9 cellular contexts compared by ENCODE assay signal in the genomic region with DNA sequence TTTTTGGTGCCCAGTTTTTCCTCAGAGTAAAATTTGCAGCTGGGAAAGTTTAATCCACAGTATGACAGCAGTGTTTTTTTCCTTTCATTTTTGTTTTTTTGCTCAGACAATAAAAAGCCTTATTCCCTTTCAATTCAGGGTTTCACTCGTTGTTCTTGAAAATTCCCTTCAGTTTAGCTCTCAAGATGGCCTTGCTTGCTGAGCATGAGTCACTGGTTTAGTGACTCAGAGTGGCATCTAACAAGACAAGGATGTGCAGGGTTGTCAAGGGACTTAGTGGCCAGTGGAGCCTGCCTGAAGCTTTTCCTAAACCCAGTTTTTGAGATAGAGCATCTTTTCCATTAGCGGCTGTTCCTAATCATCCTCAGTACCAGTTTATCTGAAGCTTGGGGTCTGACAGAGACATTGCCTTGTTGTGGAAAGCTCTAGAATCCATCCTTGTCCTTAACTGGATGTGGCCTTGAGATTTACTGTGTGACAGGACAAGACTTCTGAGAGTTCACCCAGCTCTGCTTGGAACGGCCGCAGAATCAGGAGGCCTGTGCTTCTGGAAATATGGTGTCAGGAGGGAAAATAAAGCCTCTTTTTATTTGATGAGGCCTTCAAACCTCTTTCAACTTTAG. TPM values are rescaled to one million over a fixed set of nuclear protein-coding genes. Genes with fewer than 3 reads are reported as not detected.
DNase-seq lines count a peak whose midpoint lies in the region; ATAC-seq, FAIRE-seq and TF ChIP-seq lines count a peak whose summit lies in the region.
"Had no signal": no experiment of that assay in that cellular context is flagged by ENCODE, and none has a peak within 500 bp of the region (broad histone marks: within the 10 kb centered on the region; RNA-seq: fewer than 3 reads in every experiment).

No MANE protein-coding gene starts in this region.

- no peak overlapping the region for H2BK120ac ChIP-seq in mesendoderm (ENCODE audit: low read depth, low read length)

- DNase-seq in adipocyte (ENCODE audit: low read depth) (peak; percentile 79), mesendoderm (peak; percentile 81), kidney (no peak), NCI-H2107 treated with DMSO at 0.1 percent for 48 hours (lab: John Stamatoyannopoulos, UW; ENCODE audit: unreplicated experiment) (no peak), NCI-H2171 (lab: John Stamatoyannopoulos, UW) (no peak)

- H3K18ac ChIP-seq in mesendoderm (ENCODE audit: low read length): no peak overlapping the region

- peak overlapping the region; percentile 2 for H3K9ac ChIP-seq in adipocyte (ENCODE audit: low read length)
- no peak overlapping the region for H3K9ac ChIP-seq in mesendoderm (ENCODE audit: low read length)
- H3K9ac ChIP-seq in kidney (ENCODE audit: low read length in 2 of 2): no peak overlapping the region

- no peak overlapping the region for H3K23ac ChIP-seq in mesendoderm (ENCODE audit: low read length)

- no peaks in the 10 kb centered on the region for H3K36me3 ChIP-seq in adipocyte (ENCODE audit: control insufficient read depth, insufficient read depth, low read length, severe bottlenecking)
- no peaks in the 10 kb centered on the region for H3K36me3 ChIP-seq in mesendoderm (ENCODE audit: control insufficient read depth, insufficient read depth, low read length)
- H3K36me3 ChIP-seq in kidney (ENCODE audit: control insufficient read depth in 1 of 2, insufficient read depth in 2 of 2, low read length in 2 of 2): no peaks in the 10 kb centered on the region

- no peak overlapping the region for H3K4me2 ChIP-seq in mesendoderm (ENCODE audit: low read length)

- no peak overlapping the region for H3K27ac ChIP-seq in mesendoderm (ENCODE audit: low read depth, low read length)
- H3K27ac ChIP-seq in kidney (ENCODE audit: low read depth in 2 of 2, low read length in 2 of 2): no peak overlapping the region

- ATAC-seq in GM18505 (IDR thresholded peaks at IDR 0.05; ENCODE audit: unreplicated experiment) (peak; percentile 56), HG02884 (IDR thresholded peaks at IDR 0.05; ENCODE audit: unreplicated experiment) (peak; percentile 43), GM21360 (IDR thresholded peaks at IDR 0.05; ENCODE audit: unreplicated experiment) (no peak)

- TF ChIP-seq POLR2A in GM18505 (IDR thresholded peaks at IDR 0.05; ENCODE audit: borderline replicate concordance, extremely low read depth, insufficient read depth, insufficient read length): no peak

- no peak overlapping the region for H4K5ac ChIP-seq in mesendoderm (ENCODE audit: low read length)

- H3K79me1 ChIP-seq in mesendoderm (ENCODE audit: low read length): peaks cover 2% of the 10 kb centered on the region

- no CpG with 5 or more reads among the region's 4 CpGs for WGBS in mesendoderm (ENCODE audit: extremely low coverage, insufficient coverage, low lambda C conversion rate)

- peaks cover 12% of the 10 kb centered on the region for H3K4me1 ChIP-seq in adipocyte (ENCODE audit: control insufficient read depth, insufficient read depth, low read length)
- peaks cover 6% of the 10 kb centered on the region for H3K4me1 ChIP-seq in mesendoderm (ENCODE audit: control insufficient read depth, low read depth, low read length)
- no peaks in the 10 kb centered on the region for H3K4me1 ChIP-seq in kidney (ENCODE audit: control insufficient read depth in 1 of 2, insufficient read depth in 1 of 2, low read depth in 1 of 2, low read length in 2 of 2)

- no peak overlapping the region for H2BK5ac ChIP-seq in mesendoderm (ENCODE audit: low read length)

- no peak for TF ChIP-seq CTCF in kidney (IDR thresholded peaks at IDR 0.05; ENCODE audit: borderline replicate concordance, extremely low read depth, insufficient read depth)

- H3K4me3 ChIP-seq in adipocyte (ENCODE audit: low read length) (no peak overlapping the region), mesendoderm (ENCODE audit: low read length) (no peak overlapping the region), kidney (ENCODE audit: low read length in 2 of 2) (no peak overlapping the region)

- H3K9me3 ChIP-seq in adipocyte (ENCODE audit: control insufficient read depth, low read length) (no peaks in the 10 kb centered on the region), kidney (ENCODE audit: control insufficient read depth in 1 of 2, low read length in 2 of 2) (no peaks in the 10 kb centered on the region)

- H3K27me3 ChIP-seq in adipocyte (replicated peaks; ENCODE audit: control insufficient read depth, insufficient read depth, low read length): no peaks in the 10 kb centered on the region
- no peaks in the 10 kb centered on the region for H3K27me3 ChIP-seq in mesendoderm (ENCODE audit: insufficient read depth, low read length, poor library complexity)

- no peak overlapping the region for H4K8ac ChIP-seq in mesendoderm (ENCODE audit: low read depth, low read length)

- intact Hi-C loops in kidney (cut with DNase I): no loop called here

- H2BK15ac ChIP-seq in mesendoderm (replicated peaks; ENCODE audit: low read depth): no peak overlapping the region

- no peak for FAIRE-seq in kidney (lab: Jason Lieb, UNC)
- FAIRE-seq: endometrium had no signal

- H3K79me2 ChIP-seq in mesendoderm (ENCODE audit: control insufficient read depth, insufficient read depth, low read length): no peaks in the 10 kb centered on the region

- no peak overlapping the region for H2AK5ac ChIP-seq in mesendoderm (ENCODE audit: low read length)

- H3K56ac ChIP-seq in mesendoderm (ENCODE audit: low read length): no peak overlapping the region

- H3K4ac ChIP-seq in mesendoderm (ENCODE audit: low read depth, low read length): no peak overlapping the region

RNA-seq across cellular contexts. Expression of a gene that starts 48.4 kb away (rescaled TPM):
- 1.5 TPM for polyA plus RNA-seq in mesendoderm (2013, experiment 1 of 2)
- 1.3 TPM for polyA plus RNA-seq in mesendoderm (2013, experiment 2 of 2)
- 5.8 TPM for total RNA-seq in kidney
- polyA plus RNA-seq in kidney (ENCODE audit: insufficient read depth, low read depth, low replicate concordance): 2.9 TPM

Comparison
In these comparisons a context has a peak if more than half of its experiments do, and no peak if none do; other contexts are left out.
1. DNase-seq: peak in adipocyte (single experiment) and mesendoderm (single experiment); none in kidney (single experiment), NCI-H2107 treated with DMSO at 0.1 percent for 48 hours (single experiment) and NCI-H2171 (single experiment).